ENCODE assay signal across 13 cellular contexts in genomic region chr2:37880546-37880945, GRCh38. TPM values are rescaled to one million over a fixed set of nuclear protein-coding genes. Genes with fewer than 3 reads are reported as not detected.
DNase-seq lines count a peak whose midpoint lies in the region; ATAC-seq and TF ChIP-seq lines count a peak whose summit lies in the region.
"Had no signal": no experiment of that assay in that cellular context is flagged by ENCODE, and none has a peak within 500 bp of the region (broad histone marks: within the 10 kb centered on the region; RNA-seq: fewer than 3 reads in every experiment).

No MANE protein-coding gene starts in this region.

- no peak for TF ChIP-seq CTCF in activated CD8-positive, alpha-beta T cell treated with anti-CD3 and anti-CD28 coated beads for 36 hours (IDR thresholded peaks at IDR 0.05)
- peak; percentile 33; the same call in 1 of the 2 replicates for TF ChIP-seq CTCF in WERI-Rb-1 (IDR thresholded peaks at IDR 0.05; ENCODE audit: low read depth, low read length)

- H3K4me3 ChIP-seq in WERI-Rb-1 (ENCODE audit: low read depth, low read length): no peak overlapping the region
- H3K4me3 ChIP-seq: lower lobe of right lung, Peyer's patch, psoas muscle had no signal

- no peak overlapping the region for H3K27ac Mint-ChIP-seq in activated CD8-positive, alpha-beta T cell treated with anti-CD3 and anti-CD28 coated beads for 36 hours
- H3K27ac Mint-ChIP-seq in activated CD8-positive, alpha-beta T cell treated with anti-CD3 and anti-CD28 coated beads, Interleukin-2, amount 10 ng/mL, durations not matched to agents 7 days and 5 days: no peak overlapping the region
- H3K27ac Mint-ChIP-seq: natural killer cell had no signal

- intact Hi-C loops in activated CD8-positive, alpha-beta T cell treated with anti-CD3 and anti-CD28 coated beads for 36 hours (cut with micrococcal nuclease): no loop called here

- peaks cover 25% of the 10 kb centered on the region for H3K27me3 Mint-ChIP-seq in activated CD8-positive, alpha-beta T cell treated with anti-CD3 and anti-CD28 coated beads for 36 hours
- H3K27me3 Mint-ChIP-seq in activated CD8-positive, alpha-beta T cell treated with anti-CD3 and anti-CD28 coated beads, Interleukin-2, amount 10 ng/mL, durations not matched to agents 7 days and 5 days (ENCODE audit: low read depth): peaks cover 19% of the 10 kb centered on the region

- no peak overlapping the region for H3K27ac ChIP-seq in WERI-Rb-1
- H3K27ac ChIP-seq: lower lobe of right lung, Peyer's patch, psoas muscle, VCaP had no signal

- no peaks in the 10 kb centered on the region for H3K27me3 ChIP-seq in WERI-Rb-1 (ENCODE audit: insufficient read depth, low read depth, severe bottlenecking)
- H3K27me3 ChIP-seq: Peyer's patch had no signal

- H3K4me3 Mint-ChIP-seq in activated CD8-positive, alpha-beta T cell treated with anti-CD3 and anti-CD28 coated beads for 36 hours: no peak overlapping the region
- H3K4me3 Mint-ChIP-seq in activated CD8-positive, alpha-beta T cell treated with anti-CD3 and anti-CD28 coated beads, Interleukin-2, amount 10 ng/mL, durations not matched to agents 7 days and 5 days: no peak overlapping the region
- H3K4me3 Mint-ChIP-seq: natural killer cell had no signal

- POLR2A ChIA-PET in activated CD8-positive, alpha-beta T cell treated with anti-CD3 and anti-CD28 coated beads for 36 hours (lab: Charles Lee): no interaction called here
- POLR2A ChIA-PET in activated CD8-positive, alpha-beta T cell treated with anti-CD3 and anti-CD28 coated beads, Interleukin-2, amount 10 ng/mL, durations not matched to agents 7 days and 5 days (lab: Charles Lee): no interaction called here

- no peaks in the 10 kb centered on the region for H3K36me3 Mint-ChIP-seq in activated CD8-positive, alpha-beta T cell treated with anti-CD3 and anti-CD28 coated beads for 36 hours (ENCODE audit: low read depth)
- H3K36me3 Mint-ChIP-seq in activated CD8-positive, alpha-beta T cell treated with anti-CD3 and anti-CD28 coated beads, Interleukin-2, amount 10 ng/mL, durations not matched to agents 7 days and 5 days (ENCODE audit: low read depth): no peaks in the 10 kb centered on the region
- H3K36me3 Mint-ChIP-seq: natural killer cell had no signal

- H3K9me3 Mint-ChIP-seq in activated CD8-positive, alpha-beta T cell treated with anti-CD3 and anti-CD28 coated beads for 36 hours: no peaks in the 10 kb centered on the region
- no peaks in the 10 kb centered on the region for H3K9me3 Mint-ChIP-seq in activated CD8-positive, alpha-beta T cell treated with anti-CD3 and anti-CD28 coated beads, Interleukin-2, amount 10 ng/mL, durations not matched to agents 7 days and 5 days (ENCODE audit: insufficient read depth)
- H3K9me3 Mint-ChIP-seq: natural killer cell had no signal

- peaks cover 11% of the 10 kb centered on the region for H3K4me1 Mint-ChIP-seq in activated CD8-positive, alpha-beta T cell treated with anti-CD3 and anti-CD28 coated beads for 36 hours (ENCODE audit: low read depth)
- peaks cover 4% of the 10 kb centered on the region for H3K4me1 Mint-ChIP-seq in activated CD8-positive, alpha-beta T cell treated with anti-CD3 and anti-CD28 coated beads, Interleukin-2, amount 10 ng/mL, durations not matched to agents 7 days and 5 days (ENCODE audit: low read depth)
- H3K4me1 Mint-ChIP-seq: natural killer cell had no signal

- peak; percentile 14 for DNase-seq in activated CD8-positive, alpha-beta T cell treated with anti-CD3 and anti-CD28 coated beads for 36 hours
- DNase-seq in activated CD8-positive, alpha-beta T cell treated with anti-CD3 and anti-CD28 coated beads, Interleukin-2, amount 10 ng/mL, durations not matched to agents 7 days and 5 days: no peak
- no peak for DNase-seq in WERI-Rb-1
- no peak for DNase-seq in stimulated activated naive CD8-positive, alpha-beta T cell treated with anti-CD3 and anti-CD28 coated beads, Interleukin-15, Interleukin-2, amounts not matched to agents 100 U/mL and 50 U/mL, for 24 hours
- no peak for DNase-seq in NCI-H748 (lab: John Stamatoyannopoulos, UW; ENCODE audit: unreplicated experiment)
- DNase-seq: lower lobe of right lung, natural killer cell, Peyer's patch, psoas muscle had no signal

- CTCF ChIA-PET in activated CD8-positive, alpha-beta T cell treated with anti-CD3 and anti-CD28 coated beads for 36 hours (lab: Charles Lee): interaction anchor here (1.0 to 10.7 kb wide), 5 partner anchors 10 to 482 kb away, joined by 5 to 184 read pairs (median 7); no protein-coding TSS in a partner anchor
- CTCF ChIA-PET in activated CD8-positive, alpha-beta T cell treated with anti-CD3 and anti-CD28 coated beads, Interleukin-2, amount 10 ng/mL, durations not matched to agents 7 days and 5 days (lab: Charles Lee): interaction anchor here (0.7 to 7.2 kb wide), 6 partner anchors 10 to 492 kb away, joined by 3 to 73 read pairs (median 4); no protein-coding TSS in a partner anchor

- ATAC-seq in activated CD8-positive, alpha-beta T cell treated with anti-CD3 and anti-CD28 coated beads for 36 hours: no peak
- ATAC-seq in activated CD8-positive, alpha-beta T cell treated with anti-CD3 and anti-CD28 coated beads, Interleukin-2, amount 10 ng/mL, durations not matched to agents 7 days and 5 days: no peak
- ATAC-seq in HG02852 (IDR thresholded peaks at IDR 0.05; ENCODE audit: unreplicated experiment): peak; percentile 51
- peak; percentile 23 for ATAC-seq in stimulated activated naive CD8-positive, alpha-beta T cell treated with anti-CD3 and anti-CD28 coated beads, Interleukin-15, Interleukin-2, amounts not matched to agents 100 U/mL and 50 U/mL, for 24 hours
- ATAC-seq in GM21619 (IDR thresholded peaks at IDR 0.05; ENCODE audit: unreplicated experiment): no peak
- no peak for ATAC-seq in GM19351 (IDR thresholded peaks at IDR 0.05; ENCODE audit: unreplicated experiment)
- ATAC-seq: lower lobe of right lung, psoas muscle had no signal

- H3K9me3 ChIP-seq in WERI-Rb-1 (ENCODE audit: severe bottlenecking): no peaks in the 10 kb centered on the region
- H3K9me3 ChIP-seq: lower lobe of right lung, Peyer's patch, psoas muscle had no signal

- H3K36me3 ChIP-seq in WERI-Rb-1: no peaks in the 10 kb centered on the region
- H3K36me3 ChIP-seq: lower lobe of right lung, Peyer's patch had no signal

RNA-seq across cellular contexts. Expression of gene RMDN2, which starts 44.5 kb away (rescaled TPM):
- total RNA-seq in activated CD8-positive, alpha-beta T cell treated with anti-CD3 and anti-CD28 coated beads for 36 hours: 1 to 10 TPM; 1.4 to 2.6 TPM
- 1 to 10 TPM; 1.9 to 2.2 TPM for total RNA-seq in activated CD8-positive, alpha-beta T cell treated with anti-CD3 and anti-CD28 coated beads, Interleukin-2, amount 10 ng/mL, durations not matched to agents 7 days and 5 days

Comparison
In these comparisons a context has a peak if more than half of its experiments do, and no peak if none do; other contexts are left out.
1. ATAC-seq: peak in HG02852 (single experiment) and stimulated activated naive CD8-positive, alpha-beta T cell treated with anti-CD3 and anti-CD28 coated beads, Interleukin-15, Interleukin-2, amounts not matched to agents 100 U/mL and 50 U/mL, for 24 hours (single experiment); none in activated CD8-positive, alpha-beta T cell treated with anti-CD3 and anti-CD28 coated beads for 36 hours (single experiment), activated CD8-positive, alpha-beta T cell treated with anti-CD3 and anti-CD28 coated beads, Interleukin-2, amount 10 ng/mL, durations not matched to agents 7 days and 5 days (single experiment), GM21619 (single experiment) and GM19351 (single experiment).